Comparison of ENCODE assay signal across 7 cellular contexts in the genomic region with DNA sequence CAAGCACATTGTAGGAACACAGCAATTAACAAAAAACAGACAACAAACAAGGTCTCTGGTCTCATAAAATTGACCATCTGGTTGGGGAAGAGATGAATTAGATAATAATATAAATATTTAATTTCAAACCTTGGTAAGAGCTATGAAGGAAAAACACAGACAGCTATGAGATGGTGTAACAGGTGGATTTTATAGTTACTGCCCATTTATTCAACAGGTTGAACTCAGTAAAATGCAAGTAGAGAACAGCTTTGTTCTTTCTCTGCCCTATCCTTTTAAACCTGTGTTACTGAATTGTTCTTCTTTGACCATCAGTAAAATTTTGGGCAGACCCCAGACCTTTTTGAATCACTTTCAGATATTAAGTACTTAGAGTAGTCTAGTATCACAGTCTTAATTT.
"Had no signal": no experiment of that assay in that cellular context is flagged by ENCODE, and none has a peak within 500 bp of the region (broad histone marks: within the 10 kb centered on the region; RNA-seq: fewer than 3 reads in every experiment).

No MANE protein-coding gene starts in this region.

- H3K27ac ChIP-seq: HL-60 had no signal

- H3K4me1 Mint-ChIP-seq: IgD-negative memory B cell had no signal

- H3K4me3 ChIP-seq: K562 had no signal

- H3K27ac Mint-ChIP-seq: IgD-negative memory B cell had no signal

- H3K4me3 Mint-ChIP-seq: IgD-negative memory B cell had no signal

- ATAC-seq: HepG2, K562 had no signal

- DNase-seq: IMR-90, KBM-7, KG1 had no signal
